ENCODE assay signal across 34 cellular contexts in the genomic region with DNA sequence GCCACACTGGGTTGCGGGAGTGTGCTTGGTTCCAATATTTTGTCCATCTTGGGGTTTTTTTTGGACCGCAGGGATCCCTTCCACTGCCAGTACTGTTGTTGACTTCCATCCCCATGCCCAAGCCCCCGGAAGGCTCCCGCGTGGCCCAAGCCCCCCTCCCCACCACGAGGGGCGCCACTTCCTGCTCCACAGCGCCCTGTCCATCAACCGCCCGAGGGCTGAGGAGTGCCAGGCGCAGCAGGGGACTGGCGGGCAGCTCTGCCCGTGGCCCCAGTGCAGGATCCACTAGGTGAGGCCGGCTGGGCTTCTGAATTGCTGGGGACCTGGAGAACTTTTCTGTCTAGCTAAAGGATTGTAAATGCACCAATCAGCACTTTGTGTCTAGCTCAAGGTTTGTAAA.
"Had no signal": no experiment of that assay in that cellular context is flagged by ENCODE, and none has a peak within 500 bp of the region (broad histone marks: within the 10 kb centered on the region; RNA-seq: fewer than 3 reads in every experiment).

No MANE protein-coding gene starts in this region.

- FAIRE-seq: astrocyte, TTC549 had no signal

- H3K4me1 Mint-ChIP-seq: activated CD4-positive, alpha-beta memory T cell treated with anti-CD3 and anti-CD28 coated beads, Interleukin-2, amount 10 ng/mL, durations not matched to agents 7 days and 5 days; activated CD4-positive, alpha-beta T cell treated with anti-CD3 and anti-CD28 coated beads for 36 hours; activated CD4-positive, alpha-beta T cell treated with anti-CD3 and anti-CD28 coated beads, Interleukin-2, amount 10 ng/mL, durations not matched to agents 7 days and 5 days; activated naive CD8-positive, alpha-beta T cell treated with anti-CD3 and anti-CD28 coated beads for 36 hours had no signal

- H3K4me3 Mint-ChIP-seq: activated CD4-positive, alpha-beta memory T cell treated with anti-CD3 and anti-CD28 coated beads, Interleukin-2, amount 10 ng/mL, durations not matched to agents 7 days and 5 days; activated CD4-positive, alpha-beta T cell treated with anti-CD3 and anti-CD28 coated beads for 36 hours; activated CD4-positive, alpha-beta T cell treated with anti-CD3 and anti-CD28 coated beads, Interleukin-2, amount 10 ng/mL, durations not matched to agents 7 days and 5 days; activated CD8-positive, alpha-beta memory T cell treated with anti-CD3 and anti-CD28 coated beads, Interleukin-2, amount 10 ng/mL, durations not matched to agents 7 days and 5 days; activated CD8-positive, alpha-beta T cell treated with anti-CD3 and anti-CD28 coated beads, Interleukin-2, amount 10 ng/mL, durations not matched to agents 7 days and 5 days; activated naive CD4-positive, alpha-beta T cell treated with anti-CD3 and anti-CD28 coated beads for 36 hours; activated naive CD8-positive, alpha-beta T cell treated with anti-CD3 and anti-CD28 coated beads for 36 hours; activated T-cell treated with anti-CD3 and anti-CD28 coated beads, Interleukin-2, amount 50 U/mL, for 24 hours; T-helper 1 cell treated with Interleukin-12 subunit alpha and Interleukin-12 subunit beta and Interleukin-4 antibody, amounts not matched to agents 30 μg/mL and 1 μg/mL, for 36 hours; T-helper 2 cell treated with Interferon-gamma antibody and Interleukin-4, amounts not matched to agents 5 μg/mL and 100 μg/mL, for 36 hours had no signal

- H3K36me3 ChIP-seq: adrenal gland, brain microvascular endothelial cell, breast epithelium had no signal

- H3K27me3 Mint-ChIP-seq: activated CD4-positive, alpha-beta memory T cell treated with anti-CD3 and anti-CD28 coated beads, Interleukin-2, amount 10 ng/mL, durations not matched to agents 7 days and 5 days; activated CD4-positive, alpha-beta T cell treated with anti-CD3 and anti-CD28 coated beads, Interleukin-2, amount 10 ng/mL, durations not matched to agents 7 days and 5 days; activated CD8-positive, alpha-beta memory T cell treated with anti-CD3 and anti-CD28 coated beads, Interleukin-2, amount 10 ng/mL, durations not matched to agents 7 days and 5 days; activated T-cell treated with anti-CD3 and anti-CD28 coated beads, Interleukin-2, amount 50 U/mL, for 24 hours had no signal

- H3K9me3 Mint-ChIP-seq: activated CD4-positive, alpha-beta memory T cell treated with anti-CD3 and anti-CD28 coated beads, Interleukin-2, amount 10 ng/mL, durations not matched to agents 7 days and 5 days; activated naive CD4-positive, alpha-beta T cell treated with anti-CD3 and anti-CD28 coated beads for 36 hours; activated naive CD4-positive, alpha-beta T cell treated with anti-CD3 and anti-CD28 coated beads, Interleukin-2, amount 50 U/mL, for 72 hours; activated T-helper 2 cell treated with anti-CD3 and anti-CD28 coated beads, Interferon-gamma antibody, Interleukin-2, Interleukin-4, amounts not matched to agents 10 μg/mL and 5 μg/mL and 100 μg/mL, durations not matched to agents 14 hours and 24 hours and 36 hours; T-helper 1 cell treated with Interleukin-12 subunit alpha and Interleukin-12 subunit beta and Interleukin-4 antibody, amounts not matched to agents 30 μg/mL and 1 μg/mL, for 36 hours had no signal

- ATAC-seq: activated CD4-positive, alpha-beta T cell treated with anti-CD3 and anti-CD28 coated beads for 36 hours; activated CD4-positive, CD25-positive, alpha-beta regulatory T cell treated with anti-CD3 and anti-CD28 coated beads, Interleukin-2, amount 50 U/mL, for 24 hours; activated CD8-positive, alpha-beta memory T cell treated with anti-CD3 and anti-CD28 coated beads, Interleukin-2, amount 10 ng/mL, durations not matched to agents 7 days and 5 days; activated CD8-positive, alpha-beta T cell treated with anti-CD3 and anti-CD28 coated beads, Interleukin-2, amount 10 ng/mL, durations not matched to agents 7 days and 5 days; activated naive CD4-positive, alpha-beta T cell treated with anti-CD3 and anti-CD28 coated beads, Interleukin-2, amount 50 U/mL, for 72 hours; body of pancreas had no signal

- DNase-seq: activated CD4-positive, alpha-beta memory T cell treated with anti-CD3 and anti-CD28 coated beads, Interleukin-2, amount 10 ng/mL, durations not matched to agents 7 days and 5 days; activated CD4-positive, alpha-beta T cell treated with anti-CD3 and anti-CD28 coated beads for 1 hour; activated CD4-positive, alpha-beta T cell treated with anti-CD3 and anti-CD28 coated beads for 36 hours; activated CD4-positive, alpha-beta T cell treated with anti-CD3 and anti-CD28 coated beads for 48 hours; activated CD4-positive, alpha-beta T cell treated with anti-CD3 and anti-CD28 coated beads, Interleukin-2, amount 10 ng/mL, durations not matched to agents 7 days and 5 days; activated CD4-positive, alpha-beta T cell treated with anti-CD3 and anti-CD28 coated beads, Interleukin-2, amount 50 U/mL, for 48 hours; activated CD4-positive, CD25-positive, alpha-beta regulatory T cell; activated CD8-positive, alpha-beta memory T cell treated with anti-CD3 and anti-CD28 coated beads for 24 hours; activated CD8-positive, alpha-beta memory T cell treated with anti-CD3 and anti-CD28 coated beads, Interleukin-2, amount 10 ng/mL, durations not matched to agents 7 days and 5 days; activated CD8-positive, alpha-beta memory T cell treated with anti-CD3 and anti-CD28 coated beads, Interleukin-2, amount 50 U/mL, for 48 hours; activated CD8-positive, alpha-beta T cell treated with anti-CD3 and anti-CD28 coated beads, Interleukin-2, amount 10 ng/mL, durations not matched to agents 7 days and 5 days; activated effector memory CD4-positive, alpha-beta T cell treated with Interleukin-2 at 50 U/mL for 16 hours; activated naive CD4-positive, alpha-beta T cell; activated naive CD4-positive, alpha-beta T cell treated with anti-CD3 and anti-CD28 coated beads for 36 hours; activated naive CD4-positive, alpha-beta T cell treated with anti-CD3 and anti-CD28 coated beads, Interleukin-2, amount 50 U/mL, for 16 hours; activated naive CD8-positive, alpha-beta T cell treated with anti-CD3 and anti-CD28 coated beads for 36 hours; activated T-cell treated with anti-CD3 and anti-CD28 coated beads, Interleukin-2, amount 50 U/mL, for 24 hours; activated T-cell treated with anti-CD3 and anti-CD28 coated beads, Interleukin-2, amount 50 U/mL, for 48 hours; adrenal gland; amniotic stem cell; body of pancreas; brain microvascular endothelial cell; central memory CD4-positive, alpha-beta T cell; T-helper 1 cell; T-helper 9 cell had no signal

- H3K27ac ChIP-seq: adrenal gland, body of pancreas, brain microvascular endothelial cell, breast epithelium, VCaP had no signal

- H3K4me3 ChIP-seq: adrenal gland, body of pancreas, breast epithelium had no signal

- H3K36me3 Mint-ChIP-seq: activated CD8-positive, alpha-beta memory T cell treated with anti-CD3 and anti-CD28 coated beads, Interleukin-2, amount 10 ng/mL, durations not matched to agents 7 days and 5 days; activated naive CD4-positive, alpha-beta T cell treated with anti-CD3 and anti-CD28 coated beads, Interleukin-2, amount 50 U/mL, for 72 hours; activated naive CD8-positive, alpha-beta T cell treated with anti-CD3 and anti-CD28 coated beads for 36 hours had no signal

- H3K4me1 ChIP-seq: adrenal gland, body of pancreas, breast epithelium had no signal

- H3K9me3 ChIP-seq: adrenal gland, body of pancreas, breast epithelium had no signal

- H3K27ac Mint-ChIP-seq: activated CD4-positive, alpha-beta memory T cell treated with anti-CD3 and anti-CD28 coated beads, Interleukin-2, amount 10 ng/mL, durations not matched to agents 7 days and 5 days; activated CD4-positive, alpha-beta T cell treated with anti-CD3 and anti-CD28 coated beads for 36 hours; activated CD4-positive, alpha-beta T cell treated with anti-CD3 and anti-CD28 coated beads, Interleukin-2, amount 10 ng/mL, durations not matched to agents 7 days and 5 days; activated CD8-positive, alpha-beta memory T cell treated with anti-CD3 and anti-CD28 coated beads, Interleukin-2, amount 10 ng/mL, durations not matched to agents 7 days and 5 days; activated CD8-positive, alpha-beta T cell treated with anti-CD3 and anti-CD28 coated beads, Interleukin-2, amount 10 ng/mL, durations not matched to agents 7 days and 5 days; activated naive CD4-positive, alpha-beta T cell treated with anti-CD3 and anti-CD28 coated beads for 36 hours; activated naive CD4-positive, alpha-beta T cell treated with anti-CD3 and anti-CD28 coated beads, Interleukin-2, amount 50 U/mL, for 72 hours; activated naive CD8-positive, alpha-beta T cell treated with anti-CD3 and anti-CD28 coated beads for 36 hours; activated T-cell treated with anti-CD3 and anti-CD28 coated beads, Interleukin-2, amount 50 U/mL, for 24 hours; activated T-helper 2 cell treated with anti-CD3 and anti-CD28 coated beads, Interferon-gamma antibody, Interleukin-2, Interleukin-4, amounts not matched to agents 10 μg/mL and 5 μg/mL and 100 μg/mL, durations not matched to agents 14 hours and 24 hours and 36 hours; T-helper 1 cell treated with Interleukin-12 subunit alpha and Interleukin-12 subunit beta and Interleukin-4 antibody, amounts not matched to agents 30 μg/mL and 1 μg/mL, for 36 hours; T-helper 2 cell treated with Interferon-gamma antibody and Interleukin-4, amounts not matched to agents 5 μg/mL and 100 μg/mL, for 36 hours had no signal

- H3K27me3 ChIP-seq: adrenal gland, body of pancreas, brain microvascular endothelial cell, breast epithelium had no signal
